Comparison of ENCODE assay signal across 37 cellular contexts in genomic region chr1:64486193-64486592, GRCh38.
"Had no signal": no experiment of that assay in that cellular context is flagged by ENCODE, and none has a peak within 500 bp of the region (broad histone marks: within the 10 kb centered on the region; RNA-seq: fewer than 3 reads in every experiment).

No MANE protein-coding gene starts in this region.

- H3K36me3 Mint-ChIP-seq: activated naive CD4-positive, alpha-beta T cell treated with anti-CD3 and anti-CD28 coated beads, Interleukin-2, amount 10 ng/mL, durations not matched to agents 7 days and 5 days; activated naive CD4-positive, alpha-beta T cell treated with anti-CD3 and anti-CD28 coated beads, Interleukin-2, amount 50 U/mL, for 24 hours; activated naive CD4-positive, alpha-beta T cell treated with anti-CD3 and anti-CD28 coated beads, Interleukin-2, amount 50 U/mL, for 72 hours; activated naive CD8-positive, alpha-beta T cell; activated naive CD8-positive, alpha-beta T cell treated with anti-CD3 and anti-CD28 coated beads for 36 hours; activated naive CD8-positive, alpha-beta T cell treated with anti-CD3 and anti-CD28 coated beads, Interleukin-2, amount 10 ng/mL, durations not matched to agents 7 days and 5 days; brain had no signal

- H3K9me3 Mint-ChIP-seq: activated naive CD4-positive, alpha-beta T cell treated with anti-CD3 and anti-CD28 coated beads for 36 hours; activated naive CD4-positive, alpha-beta T cell treated with anti-CD3 and anti-CD28 coated beads, Interleukin-2, amount 10 ng/mL, durations not matched to agents 7 days and 5 days; activated naive CD4-positive, alpha-beta T cell treated with anti-CD3 and anti-CD28 coated beads, Interleukin-2, amount 50 U/mL, for 24 hours; activated naive CD4-positive, alpha-beta T cell treated with anti-CD3 and anti-CD28 coated beads, Interleukin-2, amount 50 U/mL, for 72 hours; activated naive CD8-positive, alpha-beta T cell treated with anti-CD3 and anti-CD28 coated beads for 36 hours; activated naive CD8-positive, alpha-beta T cell treated with anti-CD3 and anti-CD28 coated beads, Interleukin-2, amount 10 ng/mL, durations not matched to agents 7 days and 5 days; activated naive CD8-positive, alpha-beta T cell treated with anti-CD3 and anti-CD28 coated beads, Interleukin-2, amount 50 U/mL, for 24 hours; activated T-cell treated with anti-CD3 and anti-CD28 coated beads, Interleukin-2, amount 50 U/mL, for 24 hours; activated T-cell treated with anti-CD3 and anti-CD28 coated beads, Interleukin-2, amount 50 U/mL, for 4 hours; activated T-cell treated with anti-CD3 and anti-CD28 coated beads, Interleukin-2, amount 50 U/mL, for 72 hours; activated T-helper 1 cell treated with anti-CD3 and anti-CD28 coated beads, Interleukin-12 subunit alpha, Interleukin-12 subunit beta, Interleukin-2, Interleukin-4 antibody, amounts not matched to agents 30 ng/mL and 10 ng/mL and 1 ng/mL, durations not matched to agents 14 hours and 24 hours and 36 hours; activated T-helper 17 cell treated with anti-CD3 and anti-CD28 coated beads, Interleukin-2, amount 50 U/mL, for 72 hours; activated T-helper 2 cell treated with anti-CD3 and anti-CD28 coated beads, Interferon-gamma antibody, Interleukin-2, Interleukin-4, amounts not matched to agents 10 μg/mL and 5 μg/mL and 100 μg/mL, durations not matched to agents 14 hours and 24 hours and 36 hours; central memory CD8-positive, alpha-beta T cell had no signal

- H3K36me3 ChIP-seq: adrenal gland, ascending aorta, breast epithelium, cardiac muscle cell had no signal

- H3K27ac ChIP-seq: ascending aorta, body of pancreas, breast epithelium, cardiac muscle cell had no signal

- H3K27me3 Mint-ChIP-seq: activated naive CD8-positive, alpha-beta T cell treated with anti-CD3 and anti-CD28 coated beads for 36 hours; activated naive CD8-positive, alpha-beta T cell treated with anti-CD3 and anti-CD28 coated beads, Interleukin-2, amount 10 ng/mL, durations not matched to agents 7 days and 5 days; brain had no signal

- H3K27me3 ChIP-seq: adrenal gland, ascending aorta, body of pancreas, breast epithelium, cardiac muscle cell had no signal

- H3K9me3 ChIP-seq: adrenal gland, ascending aorta, body of pancreas, breast epithelium had no signal

- H3K27ac Mint-ChIP-seq: activated naive CD4-positive, alpha-beta T cell treated with anti-CD3 and anti-CD28 coated beads for 36 hours; activated naive CD4-positive, alpha-beta T cell treated with anti-CD3 and anti-CD28 coated beads, Interleukin-2, amount 10 ng/mL, durations not matched to agents 7 days and 5 days; activated naive CD4-positive, alpha-beta T cell treated with anti-CD3 and anti-CD28 coated beads, Interleukin-2, amount 50 U/mL, for 24 hours; activated naive CD4-positive, alpha-beta T cell treated with anti-CD3 and anti-CD28 coated beads, Interleukin-2, amount 50 U/mL, for 72 hours; activated naive CD8-positive, alpha-beta T cell; activated naive CD8-positive, alpha-beta T cell treated with anti-CD3 and anti-CD28 coated beads for 36 hours; activated naive CD8-positive, alpha-beta T cell treated with anti-CD3 and anti-CD28 coated beads, Interleukin-2, amount 10 ng/mL, durations not matched to agents 7 days and 5 days; activated naive CD8-positive, alpha-beta T cell treated with anti-CD3 and anti-CD28 coated beads, Interleukin-2, amount 50 U/mL, for 24 hours; activated T-cell treated with anti-CD3 and anti-CD28 coated beads, Interleukin-2, amount 50 U/mL, for 24 hours; activated T-cell treated with anti-CD3 and anti-CD28 coated beads, Interleukin-2, amount 50 U/mL, for 72 hours; activated T-helper 1 cell treated with anti-CD3 and anti-CD28 coated beads, Interleukin-12 subunit alpha, Interleukin-12 subunit beta, Interleukin-2, Interleukin-4 antibody, amounts not matched to agents 30 ng/mL and 10 ng/mL and 1 ng/mL, durations not matched to agents 14 hours and 24 hours and 36 hours; activated T-helper 17 cell treated with anti-CD3 and anti-CD28 coated beads, Interleukin-2, amount 50 U/mL, for 72 hours; activated T-helper 2 cell treated with anti-CD3 and anti-CD28 coated beads, Interferon-gamma antibody, Interleukin-2, Interleukin-4, amounts not matched to agents 10 μg/mL and 5 μg/mL and 100 μg/mL, durations not matched to agents 14 hours and 24 hours and 36 hours had no signal

- DNase-seq: activated effector memory CD4-positive, alpha-beta T cell treated with anti-CD3 and anti-CD28 coated beads, Interleukin-2, amount 50 U/mL, for 16 hours; activated effector memory CD4-positive, alpha-beta T cell treated with Interleukin-2 at 50 U/mL for 16 hours; activated gamma-delta T cell; activated gamma-delta T cell treated with Interleukin-2 at 50 U/mL for 16 hours; activated naive CD4-positive, alpha-beta T cell; activated naive CD4-positive, alpha-beta T cell treated with anti-CD3 and anti-CD28 coated beads for 36 hours; activated naive CD4-positive, alpha-beta T cell treated with anti-CD3 and anti-CD28 coated beads, Interleukin-2, amount 10 ng/mL, durations not matched to agents 7 days and 5 days; activated naive CD4-positive, alpha-beta T cell treated with anti-CD3 and anti-CD28 coated beads, Interleukin-2, amount 50 U/mL, for 16 hours; activated naive CD4-positive, alpha-beta T cell treated with Interleukin-2 at 50 U/mL for 16 hours; activated naive CD8-positive, alpha-beta T cell treated with anti-CD3 and anti-CD28 coated beads for 36 hours; activated naive CD8-positive, alpha-beta T cell treated with anti-CD3 and anti-CD28 coated beads, Interleukin-2, amount 10 ng/mL, durations not matched to agents 7 days and 5 days; activated naive CD8-positive, alpha-beta T cell treated with anti-CD3 and anti-CD28 coated beads, Interleukin-2, amount 50 U/mL, for 24 hours; activated T-cell treated with anti-CD3 and anti-CD28 coated beads, Interleukin-2, amount 50 U/mL, for 1 hour; activated T-cell treated with anti-CD3 and anti-CD28 coated beads, Interleukin-2, amount 50 U/mL, for 24 hours; activated T-cell treated with anti-CD3 and anti-CD28 coated beads, Interleukin-2, amount 50 U/mL, for 4 hours; activated T-cell treated with anti-CD3 and anti-CD28 coated beads, Interleukin-2, amount 50 U/mL, for 48 hours; activated T-cell treated with anti-CD3 and anti-CD28 coated beads, Interleukin-2, amount 50 U/mL, for 72 hours; adrenal gland; amniotic stem cell; amygdala; anterior cingulate cortex; aorta; body of pancreas; caudate nucleus; central memory CD4-positive, alpha-beta T cell; cerebellar nuclear complex had no signal

- H3K4me3 ChIP-seq: adrenal gland, ascending aorta, body of pancreas, breast epithelium, cardiac muscle cell had no signal

- H3K4me1 Mint-ChIP-seq: activated naive CD4-positive, alpha-beta T cell treated with anti-CD3 and anti-CD28 coated beads, Interleukin-2, amount 10 ng/mL, durations not matched to agents 7 days and 5 days; activated naive CD4-positive, alpha-beta T cell treated with anti-CD3 and anti-CD28 coated beads, Interleukin-2, amount 50 U/mL, for 24 hours; activated T-helper 17 cell treated with anti-CD3 and anti-CD28 coated beads, Interleukin-2, amount 50 U/mL, for 72 hours; central memory CD8-positive, alpha-beta T cell had no signal

- H3K4me3 Mint-ChIP-seq: activated naive CD4-positive, alpha-beta T cell treated with anti-CD3 and anti-CD28 coated beads for 36 hours; activated naive CD4-positive, alpha-beta T cell treated with anti-CD3 and anti-CD28 coated beads, Interleukin-2, amount 10 ng/mL, durations not matched to agents 7 days and 5 days; activated naive CD4-positive, alpha-beta T cell treated with anti-CD3 and anti-CD28 coated beads, Interleukin-2, amount 50 U/mL, for 24 hours; activated naive CD8-positive, alpha-beta T cell; activated naive CD8-positive, alpha-beta T cell treated with anti-CD3 and anti-CD28 coated beads for 36 hours; activated naive CD8-positive, alpha-beta T cell treated with anti-CD3 and anti-CD28 coated beads, Interleukin-2, amount 10 ng/mL, durations not matched to agents 7 days and 5 days; activated naive CD8-positive, alpha-beta T cell treated with anti-CD3 and anti-CD28 coated beads, Interleukin-2, amount 50 U/mL, for 24 hours; activated T-cell treated with anti-CD3 and anti-CD28 coated beads, Interleukin-2, amount 50 U/mL, for 24 hours; activated T-cell treated with anti-CD3 and anti-CD28 coated beads, Interleukin-2, amount 50 U/mL, for 4 hours; activated T-cell treated with anti-CD3 and anti-CD28 coated beads, Interleukin-2, amount 50 U/mL, for 72 hours; activated T-helper 1 cell treated with anti-CD3 and anti-CD28 coated beads, Interleukin-12 subunit alpha, Interleukin-12 subunit beta, Interleukin-2, Interleukin-4 antibody, amounts not matched to agents 30 ng/mL and 10 ng/mL and 1 ng/mL, durations not matched to agents 14 hours and 24 hours and 36 hours; activated T-helper 17 cell treated with anti-CD3 and anti-CD28 coated beads, Interleukin-2, amount 50 U/mL, for 72 hours; brain; central memory CD8-positive, alpha-beta T cell had no signal

- ATAC-seq: activated naive CD4-positive, alpha-beta T cell treated with anti-CD3 and anti-CD28 coated beads, Interleukin-2, amount 50 U/mL, for 72 hours; activated naive CD8-positive, alpha-beta T cell treated with anti-CD3 and anti-CD28 coated beads, Interleukin-2, amount 50 U/mL, for 24 hours; activated T-cell treated with anti-CD3 and anti-CD28 coated beads, Interleukin-2, amount 50 U/mL, for 4 hours; activated T-cell treated with anti-CD3 and anti-CD28 coated beads, Interleukin-2, amount 50 U/mL, for 72 hours; activated T-helper 17 cell treated with anti-CD3 and anti-CD28 coated beads, Interleukin-2, amount 50 U/mL, for 72 hours; body of pancreas had no signal
